10 cellular contexts compared by ENCODE assay signal in genomic region chr17:58308173-58308984, GRCh38. TPM values are rescaled to one million over a fixed set of nuclear protein-coding genes. Genes with fewer than 3 reads are reported as not detected.
DNase-seq lines count a peak whose midpoint lies in the region; ATAC-seq and TF ChIP-seq lines count a peak whose summit lies in the region.
"Had no signal": no experiment of that assay in that cellular context is flagged by ENCODE, and none has a peak within 500 bp of the region (broad histone marks: within the 10 kb centered on the region; RNA-seq: fewer than 3 reads in every experiment).

No MANE protein-coding gene starts in this region.

- intact Hi-C loops in gastrocnemius medialis (cut with DNase I; ENCODE audit: low total_unique reads), result loop anchor here (5.0 kb wide), 1 partner anchor 109 kb away; the partner anchor contains the start of gene RNF43

- H3K9me3 ChIP-seq in gastrocnemius medialis, result no peaks in the 10 kb centered on the region

- in situ Hi-C loops in gastrocnemius medialis (cut with MboI; ENCODE audit: low sequenced_read_pairs in 4 of 4), result loop anchor here in 1 of 4 donors (25.0 kb wide), 1 partner anchor 104 kb away; the partner anchor contains the start of gene RNF43

- H3K27me3 ChIP-seq in kidney epithelial cell (ENCODE audit: control insufficient read depth, insufficient read depth, low read length) (no peaks in the 10 kb centered on the region), gastrocnemius medialis (no peaks in the 10 kb centered on the region)

- no peak overlapping the region for H3K4me3 ChIP-seq in kidney epithelial cell (ENCODE audit: low read depth, low read length)
- H3K4me3 ChIP-seq in gastrocnemius medialis, result no peak overlapping the region

- ATAC-seq in GM18861 (IDR thresholded peaks at IDR 0.05; ENCODE audit: unreplicated experiment) (no peak), gastrocnemius medialis (no peak)

- DNase-seq in 8988T, result peak; percentile 76
- DNase-seq in GM10266 (ENCODE audit: extremely low spot score), result no peak
- DNase-seq in activated CD8-positive, alpha-beta memory T cell treated with anti-CD3 and anti-CD28 coated beads, Interleukin-2, amount 50 U/mL, for 48 hours, result peak; percentile 51
- DNase-seq in kidney epithelial cell (ENCODE audit: low read depth), result no peak
- no peak for DNase-seq in OCI-M1 (lab: John Stamatoyannopoulos, UW)
- DNase-seq in amniotic stem cell (lab: John Stamatoyannopoulos, UW), result no peak
- no peak for DNase-seq in gastrocnemius medialis

- TF ChIP-seq CTCF in GM10266 (IDR thresholded peaks at IDR 0.05; ENCODE audit: control insufficient read depth, insufficient read depth, low read depth, missing control alignments) (peak; percentile 20), kidney epithelial cell (IDR thresholded peaks at IDR 0.05; ENCODE audit: insufficient read depth, low read length, poor library complexity, severe bottlenecking) (peak; percentile 37), gastrocnemius medialis (IDR thresholded peaks at IDR 0.05 in 4 of 5, conservative IDR thresholded peaks at IDR 0.05 in 1 of 5) (no peak)

- no peaks in the 10 kb centered on the region for H3K4me1 ChIP-seq in gastrocnemius medialis

- TF ChIP-seq POLR2A in gastrocnemius medialis (IDR thresholded peaks at IDR 0.05), result no peak

- H3K27ac ChIP-seq in gastrocnemius medialis, result no peak overlapping the region

- no peaks in the 10 kb centered on the region for H3K36me3 ChIP-seq in kidney epithelial cell (ENCODE audit: control insufficient read depth, insufficient read depth, low read length)
- H3K36me3 ChIP-seq in gastrocnemius medialis, result no peaks in the 10 kb centered on the region

RNA-seq across cellular contexts. Expression of gene TSPOAP1, which starts 20.2 kb away (rescaled TPM):
- total RNA-seq in kidney epithelial cell, result 9.4 and 13.5 TPM in 2 replicates
- 1 to 10 TPM in 2 of 4 donors, under 1 TPM in 2; 0.72 to 1.6 (median 1.0) TPM for total RNA-seq in gastrocnemius medialis

RNA-seq across cellular contexts. Expression of gene MPO, which starts 27.6 kb away (rescaled TPM):
- 0.08 and 0.48 TPM in 2 replicates for total RNA-seq in kidney epithelial cell
- total RNA-seq in gastrocnemius medialis, result under 1 TPM in 3 of 4 donors, not detected in 1; 0.18 to 0.32 (median 0.31) TPM
- total RNA-seq: Daoy, mesothelial cell of epicardium had no signal

RNA-seq across cellular contexts. Expression of gene SUPT4H1, which starts 43.6 kb away (rescaled TPM):
- total RNA-seq in kidney epithelial cell, result 41.8 and 52.0 TPM in 2 replicates
- total RNA-seq in gastrocnemius medialis, result 10 to 100 TPM; 39.6 to 49.0 (median 41.1) TPM

Comparison
In these comparisons a context has a peak if more than half of its experiments do, and no peak if none do; other contexts are left out.
1. DNase-seq: peak in 8988T (single experiment) and activated CD8-positive, alpha-beta memory T cell treated with anti-CD3 and anti-CD28 coated beads, Interleukin-2, amount 50 U/mL, for 48 hours (single experiment); none in GM10266 (single experiment), kidney epithelial cell (single experiment), OCI-M1 (single experiment), amniotic stem cell (single experiment) and gastrocnemius medialis (0 of 2).
2. CTCF ChIP-seq: peak in GM10266 (single experiment) and kidney epithelial cell (single experiment); none in gastrocnemius medialis (0 of 5).